In the genomic region with DNA sequence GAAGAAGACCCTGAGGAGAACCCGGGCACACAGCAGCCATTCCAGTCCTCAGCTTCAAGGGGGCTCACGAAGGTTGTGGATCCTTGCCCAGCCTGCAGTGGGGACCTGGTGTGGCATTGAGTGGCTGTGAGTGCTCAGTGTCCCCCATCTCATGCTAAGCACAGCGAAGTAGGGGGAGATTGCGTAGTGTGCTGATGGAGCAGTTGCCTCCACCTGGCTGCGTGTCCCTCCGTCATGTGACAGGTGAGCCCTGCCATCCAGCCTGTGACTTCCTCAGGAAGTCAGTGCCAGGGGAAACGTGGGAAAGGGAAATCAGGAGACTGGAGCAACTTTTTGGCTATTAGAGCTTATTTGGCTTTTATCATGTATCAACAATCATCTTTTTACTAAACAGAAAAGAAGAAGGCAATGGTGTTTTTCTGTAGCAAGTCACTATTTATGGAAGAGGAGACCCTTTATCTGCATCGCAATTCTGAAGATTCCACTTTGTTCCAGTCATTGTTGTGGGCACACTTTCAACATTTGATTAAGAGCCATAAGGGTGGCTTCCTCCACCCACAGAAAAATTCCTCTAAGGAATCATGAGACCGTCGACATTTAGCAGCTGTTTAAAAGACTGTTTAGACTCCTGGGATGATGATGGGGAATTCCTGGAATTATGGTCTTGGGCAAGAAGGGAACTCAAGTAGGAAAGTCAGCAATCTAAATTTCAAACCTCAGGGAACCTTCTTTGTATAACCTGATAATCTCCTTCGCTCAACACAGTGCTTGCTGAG, we compare ENCODE assay signal across 12 cellular contexts.
DNase-seq lines count a peak whose midpoint lies in the region; ATAC-seq and TF ChIP-seq lines count a peak whose summit lies in the region.
"Had no signal": no experiment of that assay in that cellular context is flagged by ENCODE, and none has a peak within 500 bp of the region (broad histone marks: within the 10 kb centered on the region; RNA-seq: fewer than 3 reads in every experiment).

No MANE protein-coding gene starts in this region.

- peaks cover 0 to 8% (median 0%) of the 10 kb centered on the region in 3 donors for H3K36me3 Mint-ChIP-seq in CD8-positive, alpha-beta memory T cell
- no peaks in the 10 kb centered on the region for H3K36me3 Mint-ChIP-seq in activated naive CD4-positive, alpha-beta T cell treated with anti-CD3 and anti-CD28 coated beads, Interleukin-2, amount 10 ng/mL, durations not matched to agents 7 days and 5 days

- peaks cover 2 to 6% (median 5%) of the 10 kb centered on the region in 3 donors for H3K4me1 Mint-ChIP-seq in CD8-positive, alpha-beta memory T cell
- peaks cover 6% of the 10 kb centered on the region for H3K4me1 Mint-ChIP-seq in activated naive CD4-positive, alpha-beta T cell treated with anti-CD3 and anti-CD28 coated beads, Interleukin-2, amount 10 ng/mL, durations not matched to agents 7 days and 5 days
- H3K4me1 Mint-ChIP-seq: B cell had no signal

- H3K79me2 ChIP-seq in trophoblast cell (ENCODE audit: control insufficient read depth, insufficient read depth, low read length, poor library complexity) = no peaks in the 10 kb centered on the region

- H3K9ac ChIP-seq in trophoblast cell (ENCODE audit: low read length) = no peak overlapping the region

- H3K4ac ChIP-seq in trophoblast cell (ENCODE audit: low read depth, low read length) = no peak overlapping the region

- H3K4me3 ChIP-seq in AG04449 (ENCODE audit: low read depth, low read length) (no peak overlapping the region), adrenal gland (no peak overlapping the region), trophoblast cell (ENCODE audit: low read depth, low read length) (no peak overlapping the region)
- H3K4me3 ChIP-seq in CD8-positive, alpha-beta memory T cell (ENCODE audit: low read length) = no peak overlapping the region

- H2AFZ ChIP-seq in trophoblast cell (ENCODE audit: insufficient read depth, low read length, poor library complexity) = no peak overlapping the region

- H3K27ac ChIP-seq in adrenal gland (peak overlapping the region in 3 of 5 donors; percentile 26 to 61 (median 44)), trophoblast cell (ENCODE audit: low read depth, low read length) (no peak overlapping the region)
- H3K27ac ChIP-seq in CD8-positive, alpha-beta memory T cell (ENCODE audit: low read depth, low read length) = no peak overlapping the region

- no peak overlapping the region for H2BK120ac ChIP-seq in trophoblast cell (ENCODE audit: insufficient read depth, low read length, poor library complexity)

- no peak for TF ChIP-seq CTCF in AG04449 (IDR thresholded peaks at IDR 0.05; ENCODE audit: insufficient read depth, low read length, missing control alignments)
- TF ChIP-seq CTCF in adrenal gland (IDR thresholded peaks at IDR 0.05) = no peak

- H3K79me1 ChIP-seq in trophoblast cell (ENCODE audit: low read length) = no peaks in the 10 kb centered on the region

- peaks cover 10 to 39% of the 10 kb centered on the region in 2 donors for H3K27me3 Mint-ChIP-seq in CD8-positive, alpha-beta memory T cell
- peaks cover 15% of the 10 kb centered on the region for H3K27me3 Mint-ChIP-seq in activated naive CD4-positive, alpha-beta T cell treated with anti-CD3 and anti-CD28 coated beads, Interleukin-2, amount 10 ng/mL, durations not matched to agents 7 days and 5 days

- H3K27me3 ChIP-seq in adrenal gland (no peaks in the 10 kb centered on the region), trophoblast cell (ENCODE audit: insufficient read depth, low read length) (no peaks in the 10 kb centered on the region)
- no peaks in the 10 kb centered on the region for H3K27me3 ChIP-seq in CD8-positive, alpha-beta memory T cell (ENCODE audit: insufficient read depth, low read length, poor library complexity, severe bottlenecking)

- no peaks in the 10 kb centered on the region for H3K36me3 ChIP-seq in adrenal gland (replicated peaks in 1 of 2)
- no peaks in the 10 kb centered on the region for H3K36me3 ChIP-seq in trophoblast cell (ENCODE audit: control insufficient read depth in 1 of 2, insufficient read depth in 2 of 2, low read length in 2 of 2)
- no peaks in the 10 kb centered on the region for H3K36me3 ChIP-seq in CD8-positive, alpha-beta memory T cell (ENCODE audit: insufficient read depth, low read length)

- H3K9me3 Mint-ChIP-seq in CD8-positive, alpha-beta memory T cell = peaks cover 0 to 6% (median 0%) of the 10 kb centered on the region in 5 donors
- no peaks in the 10 kb centered on the region for H3K9me3 Mint-ChIP-seq in activated naive CD4-positive, alpha-beta T cell treated with anti-CD3 and anti-CD28 coated beads, Interleukin-2, amount 10 ng/mL, durations not matched to agents 7 days and 5 days
- H3K9me3 Mint-ChIP-seq: T-helper 2 cell treated with Interferon-gamma antibody and Interleukin-4, amounts not matched to agents 5 μg/mL and 100 μg/mL, for 36 hours had no signal

- intact Hi-C loops in adrenal gland (cut with DNase I) = no loop called here
- intact Hi-C loops in Right ventricle myocardium superior (cut with DNase I) = no loop called here

- ATAC-seq in Right ventricle myocardium superior (ENCODE audit: poor library complexity) = peak; percentile 83
- no peak for ATAC-seq in GM18520 (IDR thresholded peaks at IDR 0.05; ENCODE audit: unreplicated experiment)
- ATAC-seq: activated CD8-positive, alpha-beta T cell treated with anti-CD3 and anti-CD28 coated beads, Interleukin-2, amount 10 ng/mL, durations not matched to agents 7 days and 5 days had no signal

- H3K14ac ChIP-seq in trophoblast cell (ENCODE audit: low read length) = no peak overlapping the region

- no peak overlapping the region for H4K8ac ChIP-seq in trophoblast cell (ENCODE audit: low read depth, low read length)

- H2BK5ac ChIP-seq in trophoblast cell (ENCODE audit: low read depth, low read length, poor library complexity) = no peak overlapping the region

- H3K18ac ChIP-seq in trophoblast cell (ENCODE audit: low read length) = no peak overlapping the region

- no peak overlapping the region for H2AK5ac ChIP-seq in trophoblast cell (ENCODE audit: low read length)

- peak; percentile 72 for DNase-seq in AG04449 (ENCODE audit: low read depth, low spot score)
- no peak for DNase-seq in adrenal gland
- DNase-seq in Right ventricle myocardium superior = no peak
- peak; percentile 54 to 93 for DNase-seq in trophoblast cell
- DNase-seq in CD8-positive, alpha-beta memory T cell = no peak
- DNase-seq in stimulated activated CD4-positive, alpha-beta T cell treated with anti-CD3 and anti-CD28 coated beads, Interleukin-2, amount 100 ng/mL, for 48 hours = no peak
- no peak for DNase-seq in activated naive CD4-positive, alpha-beta T cell treated with anti-CD3 and anti-CD28 coated beads, Interleukin-2, amount 10 ng/mL, durations not matched to agents 7 days and 5 days
- DNase-seq: activated CD8-positive, alpha-beta T cell treated with anti-CD3 and anti-CD28 coated beads, Interleukin-2, amount 10 ng/mL, durations not matched to agents 7 days and 5 days; NCI-H187 had no signal

- no peak overlapping the region for H2BK12ac ChIP-seq in trophoblast cell (ENCODE audit: low read length)

- WGBS in adrenal gland, 4 donors = 67 to 77% (median 74%) methylated on average over 10 to 11 of the region's 11 CpGs
- no CpG with 5 or more reads among the region's 11 CpGs for WGBS in trophoblast cell (ENCODE audit: extremely low coverage, insufficient coverage, insufficient read length)

- no peak overlapping the region for H3K4me2 ChIP-seq in trophoblast cell (ENCODE audit: low read length)

- no peak overlapping the region for H3K4me3 Mint-ChIP-seq in CD8-positive, alpha-beta memory T cell
- H3K4me3 Mint-ChIP-seq in activated naive CD4-positive, alpha-beta T cell treated with anti-CD3 and anti-CD28 coated beads, Interleukin-2, amount 10 ng/mL, durations not matched to agents 7 days and 5 days = no peak overlapping the region
- H3K4me3 Mint-ChIP-seq: activated CD8-positive, alpha-beta T cell treated with anti-CD3 and anti-CD28 coated beads, Interleukin-2, amount 10 ng/mL, durations not matched to agents 7 days and 5 days; B cell; T-helper 2 cell treated with Interferon-gamma antibody and Interleukin-4, amounts not matched to agents 5 μg/mL and 100 μg/mL, for 36 hours had no signal

- TF ChIP-seq POLR2A in adrenal gland (IDR thresholded peaks at IDR 0.05) = no peak

- CTCF ChIA-PET in AG04449 (lab: Yijun Ruan, JAX) = interaction anchor here (0.5 to 5.1 kb wide), 8 partner anchors 9 to 195 kb away, joined by 3 to 26 read pairs (median 7); no protein-coding TSS in a partner anchor
- CTCF ChIA-PET in CD8-positive, alpha-beta memory T cell (lab: Charles Lee) = no interaction called here
- CTCF ChIA-PET in activated naive CD4-positive, alpha-beta T cell treated with anti-CD3 and anti-CD28 coated beads, Interleukin-2, amount 10 ng/mL, durations not matched to agents 7 days and 5 days (lab: Charles Lee) = no interaction called here

- H4K91ac ChIP-seq in trophoblast cell (ENCODE audit: low read depth, low read length) = no peak overlapping the region

- H4K12ac ChIP-seq in trophoblast cell (ENCODE audit: low read depth, low read length) = no peak overlapping the region

- POLR2A ChIA-PET in AG04449 (lab: Yijun Ruan, JAX) = interaction anchor here (1.0 kb wide), 1 partner anchor 186 kb away, joined by 4 read pairs; no protein-coding TSS in a partner anchor
- POLR2A ChIA-PET in CD8-positive, alpha-beta memory T cell (lab: Charles Lee) = no interaction called here

- no peaks in the 10 kb centered on the region for H3K9me3 ChIP-seq in adrenal gland (replicated peaks in 1 of 3)
- H3K9me3 ChIP-seq in trophoblast cell (ENCODE audit: insufficient read depth, low read depth, low read length) = no peaks in the 10 kb centered on the region
- H3K9me3 ChIP-seq in CD8-positive, alpha-beta memory T cell (ENCODE audit: low read length) = no peaks in the 10 kb centered on the region

- H3K23ac ChIP-seq in trophoblast cell (ENCODE audit: low read length) = no peak overlapping the region

- H3K27ac Mint-ChIP-seq in CD8-positive, alpha-beta memory T cell = peak overlapping the region in 1 of 8 donors; percentile 4
- no peak overlapping the region for H3K27ac Mint-ChIP-seq in activated naive CD4-positive, alpha-beta T cell treated with anti-CD3 and anti-CD28 coated beads, Interleukin-2, amount 10 ng/mL, durations not matched to agents 7 days and 5 days
- H3K27ac Mint-ChIP-seq: activated CD8-positive, alpha-beta T cell treated with anti-CD3 and anti-CD28 coated beads, Interleukin-2, amount 10 ng/mL, durations not matched to agents 7 days and 5 days; B cell; T-helper 2 cell treated with Interferon-gamma antibody and Interleukin-4, amounts not matched to agents 5 μg/mL and 100 μg/mL, for 36 hours had no signal

- H3K4me1 ChIP-seq in adrenal gland (replicated peaks in 1 of 2) (peaks cover 0 to 20% of the 10 kb centered on the region in 2 donors), trophoblast cell (ENCODE audit: control insufficient read depth in 1 of 2, insufficient read depth in 2 of 2, low read length in 2 of 2) (peaks cover 0 to 6% of the 10 kb centered on the region in 2 experiments)
- H3K4me1 ChIP-seq in CD8-positive, alpha-beta memory T cell (ENCODE audit: insufficient read depth, low read length) = no peaks in the 10 kb centered on the region

Comparison
In these comparisons a context has a peak if more than half of its experiments do, and no peak if none do; other contexts are left out.
1. DNase-seq: peak in AG04449 (single experiment) and trophoblast cell (2 of 2); none in adrenal gland (0 of 7), Right ventricle myocardium superior (single experiment), CD8-positive, alpha-beta memory T cell (0 of 5), stimulated activated CD4-positive, alpha-beta T cell treated with anti-CD3 and anti-CD28 coated beads, Interleukin-2, amount 100 ng/mL, for 48 hours (0 of 2) and activated naive CD4-positive, alpha-beta T cell treated with anti-CD3 and anti-CD28 coated beads, Interleukin-2, amount 10 ng/mL, durations not matched to agents 7 days and 5 days (single experiment).
2. H3K27ac ChIP-seq: peak in adrenal gland (3 of 5); none in trophoblast cell (single experiment) and CD8-positive, alpha-beta memory T cell (single experiment).